In genomic region chr9:107282268-107282667, GRCh38 we compare ENCODE assay signal across 8 cellular contexts. TPM values are rescaled to one million over a fixed set of nuclear protein-coding genes. Genes with fewer than 3 reads are reported as not detected.
A peak's percentile ranks its signal among the peaks of the same experiment; 100 is the strongest.
DNase-seq lines count a peak whose midpoint lies in the region; ATAC-seq and TF ChIP-seq lines count a peak whose summit lies in the region.

No MANE protein-coding gene starts in this region.

- H3K4me3 ChIP-seq in adrenal gland (peak overlapping the region in 2 of 4 donors; percentile 27 to 99), liver (ENCODE audit: low read depth in 1 of 3, low read length in 3 of 3) (peak overlapping the region; percentile 48 to 79 (median 57)), upper lobe of left lung (peak overlapping the region; percentile 43 to 97 (median 94))

- intact Hi-C loops in adrenal gland (cut with DNase I), result loop anchor here (10.0 kb wide), 1 partner anchor 53 kb away; no protein-coding TSS in a partner anchor

- TF ChIP-seq POLR2A in adrenal gland (IDR thresholded peaks at IDR 0.05) (no peak), upper lobe of left lung (IDR thresholded peaks at IDR 0.05) (no peak)

- TF ChIP-seq EP300 in upper lobe of left lung (IDR thresholded peaks at IDR 0.05), result no peak

- ATAC-seq in GM18511 (IDR thresholded peaks at IDR 0.05; ENCODE audit: unreplicated experiment), result peak; percentile 2
- ATAC-seq in HG03280 (IDR thresholded peaks at IDR 0.05; ENCODE audit: unreplicated experiment), result peak; percentile 0
- ATAC-seq in upper lobe of left lung (ENCODE audit: low FRiP score in 2 of 2), result no peak

- H3K9me3 ChIP-seq in adrenal gland (replicated peaks in 1 of 3) (no peaks in the 10 kb centered on the region), liver (ENCODE audit: control insufficient read depth in 4 of 4, low read length in 3 of 4) (no peaks in the 10 kb centered on the region), upper lobe of left lung (no peaks in the 10 kb centered on the region)

- H3K27me3 ChIP-seq in adrenal gland, result no peaks in the 10 kb centered on the region
- no peaks in the 10 kb centered on the region for H3K27me3 ChIP-seq in liver (ENCODE audit: control insufficient read depth in 4 of 4, insufficient read depth in 4 of 4, low read length in 3 of 4)
- H3K27me3 ChIP-seq in upper lobe of left lung, result no peaks in the 10 kb centered on the region

- 3 to 8% (median 7%) methylated on average over 9 of the region's 9 CpGs for WGBS in adrenal gland, 4 donors
- 3% methylated on average over 9 of the region's 9 CpGs for WGBS in liver
- WGBS in upper lobe of left lung, 2 donors, result 3 to 4% methylated on average over 9 of the region's 9 CpGs

- TF ChIP-seq CTCF in adrenal gland (IDR thresholded peaks at IDR 0.05) (no peak), liver (IDR thresholded peaks at IDR 0.05; ENCODE audit: low read depth, low read length, missing input control) (no peak), upper lobe of left lung (IDR thresholded peaks at IDR 0.05) (no peak)

- TF ChIP-seq RAD21 in liver (IDR thresholded peaks at IDR 0.05), result no peak

- H3K4me1 ChIP-seq in adrenal gland (replicated peaks in 1 of 2) (peaks cover 18 to 32% of the 10 kb centered on the region in 2 donors), liver (ENCODE audit: control insufficient read depth in 4 of 4, insufficient read depth in 4 of 4, low read length in 3 of 4) (peaks cover 9 to 29% (median 22%) of the 10 kb centered on the region in 4 donors), upper lobe of left lung (peaks cover 27 to 36% (median 28%) of the 10 kb centered on the region in 4 donors)

- DNase-seq in adrenal gland (peak in 1 of 7 donors; percentile 14), upper lobe of left lung (no peak), globus pallidus (ENCODE audit: low spot score) (no peak), HPDE6-E6E7 (ENCODE audit: extremely low spot score) (no peak), midbrain (lab: John Stamatoyannopoulos, UW) (no peak)

- H3K36me3 ChIP-seq in adrenal gland (replicated peaks in 1 of 2) (no peaks in the 10 kb centered on the region), liver (ENCODE audit: control insufficient read depth in 4 of 4, insufficient read depth in 3 of 4, low read depth in 1 of 4, low read length in 3 of 4) (no peaks in the 10 kb centered on the region), upper lobe of left lung (no peaks in the 10 kb centered on the region)

- H3K9ac ChIP-seq in liver (ENCODE audit: low read depth in 1 of 2, low read length in 2 of 2), result peak overlapping the region; percentile 62 to 87

- peak overlapping the region in 4 of 5 donors; percentile 50 to 99 (median 76) for H3K27ac ChIP-seq in adrenal gland
- peak overlapping the region; percentile 78 to 83 for H3K27ac ChIP-seq in liver (ENCODE audit: low read depth in 1 of 2, low read length in 2 of 2)
- peak overlapping the region; percentile 77 to 100 (median 94) for H3K27ac ChIP-seq in upper lobe of left lung

TF ChIP-seq in liver, 16 proteins besides CTCF, POLR2A, EP300 and RAD21:
- TF ChIP-seq NR2F2 (IDR thresholded peaks at IDR 0.05) (no peak), MAX (IDR thresholded peaks at IDR 0.05) (no peak), EGR1 (IDR thresholded peaks at IDR 0.05; ENCODE audit: low read depth in 2 of 2) (no peak), RXRA (IDR thresholded peaks at IDR 0.05) (peak in 1 of 2 donors; percentile 1)

RNA-seq across cellular contexts. Expression of gene RAD23B, which starts 0.8 kb away (rescaled TPM):
- total RNA-seq in adrenal gland, result 100 to 1,000 TPM in 4 of 8 donors, 10 to 100 TPM in 4; 50.1 to 145 (median 92.1) TPM
- polyA plus RNA-seq in adrenal gland, result 100 to 1,000 TPM in 1 of 3 donors, 10 to 100 TPM in 2; 31.7 to 222 (median 32.7) TPM
- 100 to 1,000 TPM in 1 of 2 donors, 10 to 100 TPM in 1; 66.4 to 101 TPM for total RNA-seq in liver
- polyA plus RNA-seq in liver, result 10 to 100 TPM; 13.6 to 56.8 TPM
- 100 to 1,000 TPM in 1 of 6 donors, 10 to 100 TPM in 5; 33.5 to 107 (median 73.1) TPM for total RNA-seq in upper lobe of left lung

Comparison
In these comparisons a context has a peak if more than half of its experiments do, and no peak if none do; other contexts are left out.
1. ATAC-seq: peak in GM18511 (single experiment) and HG03280 (single experiment); none in upper lobe of left lung (0 of 2).
2. Peak in every context shown above with its lines, with median percentiles within 50 percentile points of each other: H3K27ac ChIP-seq.